21 cellular contexts compared by ENCODE assay signal in the genomic region with DNA sequence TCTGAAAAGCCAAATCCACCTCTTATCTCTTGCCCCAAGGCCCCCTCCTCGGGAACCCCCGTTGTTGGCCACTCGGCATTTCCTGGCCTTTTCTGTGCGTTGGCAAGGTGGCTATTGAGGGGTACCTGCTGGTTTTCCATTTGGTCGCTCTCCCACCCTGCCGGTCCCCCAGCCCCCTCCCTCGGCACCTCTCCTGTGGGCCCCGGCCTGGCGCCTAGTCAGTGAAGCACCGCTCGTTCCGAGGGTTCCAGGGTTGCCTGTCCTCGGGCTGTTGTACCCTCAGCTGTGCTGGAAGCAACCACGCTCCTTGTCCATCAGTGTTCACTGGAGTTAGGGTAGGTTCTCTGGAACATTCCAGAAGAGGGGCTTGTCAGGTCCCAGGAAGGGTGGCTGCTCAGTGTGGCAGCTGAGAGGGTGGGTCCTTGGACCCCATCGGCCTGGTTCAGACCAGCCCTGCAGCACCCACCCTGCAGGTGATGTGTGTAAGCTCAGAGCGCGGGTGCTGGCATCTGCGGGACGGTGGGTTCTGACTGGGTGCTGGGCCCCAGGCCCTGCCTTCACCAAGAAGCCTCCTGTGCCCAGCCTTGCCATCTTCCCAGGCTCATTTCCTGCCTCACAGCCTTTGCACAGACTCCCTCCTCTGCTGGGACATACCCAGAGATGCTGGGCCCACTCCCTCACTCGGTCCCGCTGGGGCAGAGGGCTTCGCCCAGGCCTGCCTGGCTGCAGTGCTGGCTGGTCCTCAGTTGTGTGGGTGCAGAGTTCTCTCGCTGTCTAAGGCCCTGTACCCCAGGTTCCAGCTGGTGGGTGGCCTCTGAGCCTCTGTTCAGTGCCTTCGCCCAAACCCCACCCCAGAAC. TPM values are rescaled to one million over a fixed set of nuclear protein-coding genes. Genes with fewer than 3 reads are reported as not detected.
A peak's percentile ranks its signal among the peaks of the same experiment; 100 is the strongest.
DNase-seq lines count a peak whose midpoint lies in the region; ATAC-seq, FAIRE-seq and TF ChIP-seq lines count a peak whose summit lies in the region.
"Had no signal": no experiment of that assay in that cellular context is flagged by ENCODE, and none has a peak within 500 bp of the region (broad histone marks: within the 10 kb centered on the region; RNA-seq: fewer than 3 reads in every experiment).

No MANE protein-coding gene starts in this region.

- H3K36me3 ChIP-seq in HUES6 (ENCODE audit: control insufficient read depth, insufficient read depth, low read length) (peaks cover 27% of the 10 kb centered on the region), osteoblast (ENCODE audit: insufficient read depth, low read length) (peaks cover 12% of the 10 kb centered on the region), sigmoid colon (peaks cover 11 to 39% (median 25%) of the 10 kb centered on the region in 4 donors)
- H3K36me3 ChIP-seq: SJCRH30 had no signal

- H3K4me2 ChIP-seq in osteoblast (ENCODE audit: insufficient read depth, low read length) = no peak overlapping the region

- no peak for TF ChIP-seq POLR2A in GM12892 (IDR thresholded peaks at IDR 0.05; ENCODE audit: low read depth, low read length)
- no peak for TF ChIP-seq POLR2A in sigmoid colon (IDR thresholded peaks at IDR 0.05)

- H3K4me1 ChIP-seq in HUES6 (ENCODE audit: control insufficient read depth, insufficient read depth, low read length) (peaks cover 21% of the 10 kb centered on the region), osteoblast (ENCODE audit: insufficient read depth, low read length) (no peaks in the 10 kb centered on the region), sigmoid colon (peaks cover 0 to 22% (median 21%) of the 10 kb centered on the region in 4 donors)

- peaks cover 22% of the 10 kb centered on the region for H4K20me1 ChIP-seq in osteoblast (ENCODE audit: insufficient read depth, low read length)

- H3K27me3 ChIP-seq in HUES6 (ENCODE audit: control insufficient read depth, insufficient read depth, low read length) = no peaks in the 10 kb centered on the region
- H3K27me3 ChIP-seq in osteoblast (ENCODE audit: insufficient read depth, low read length) = no peaks in the 10 kb centered on the region
- H3K27me3 ChIP-seq in sigmoid colon = no peaks in the 10 kb centered on the region
- H3K27me3 ChIP-seq: SJCRH30 had no signal

- no peak overlapping the region for H3K9ac ChIP-seq in HUES6 (ENCODE audit: low read length)

- TF ChIP-seq EP300 in sigmoid colon (IDR thresholded peaks at IDR 0.05) = no peak

- intact Hi-C loops in sigmoid colon (cut with DNase I) = no loop called here

- WGBS in sigmoid colon, 2 donors = 96 to 97% methylated on average over 24 of the region's 24 CpGs

- peaks cover 48% of the 10 kb centered on the region for H3K79me2 ChIP-seq in osteoblast (ENCODE audit: insufficient read depth, low read length)

- H2AFZ ChIP-seq in osteoblast (ENCODE audit: low read length) = no peak overlapping the region

- no peak for FAIRE-seq in GM12892 (lab: Jason Lieb, UNC)
- FAIRE-seq: GM12878, GM18507 had no signal

- TF ChIP-seq CTCF in osteoblast (IDR thresholded peaks at IDR 0.05; ENCODE audit: extremely low read depth, low read depth, low read length) = no peak
- TF ChIP-seq CTCF in sigmoid colon (IDR thresholded peaks at IDR 0.05) = no peak

- H3K4me3 ChIP-seq in HUES6 (ENCODE audit: low read depth, low read length) (no peak overlapping the region), osteoblast (ENCODE audit: insufficient read depth, low read length) (no peak overlapping the region), sigmoid colon (no peak overlapping the region)
- H3K4me3 ChIP-seq: GM12878, SJCRH30 had no signal

- H3K27ac ChIP-seq in HUES6 (ENCODE audit: low read depth, low read length) (peak overlapping the region; percentile 25; the same call in 1 of the 2 replicates), caudate nucleus (ENCODE audit: low read depth, low read length) (peak overlapping the region; percentile 21), osteoblast (ENCODE audit: low read depth, low read length) (no peak overlapping the region), sigmoid colon (no peak overlapping the region)
- H3K27ac ChIP-seq: SJCRH30 had no signal

- H3K9me3 ChIP-seq in HUES6 (ENCODE audit: control insufficient read depth, insufficient read depth, low read depth, low read length) (no peaks in the 10 kb centered on the region), osteoblast (ENCODE audit: low read depth, low read length) (no peaks in the 10 kb centered on the region), sigmoid colon (no peaks in the 10 kb centered on the region)
- H3K9me3 ChIP-seq: SJCRH30 had no signal

- ATAC-seq in HG03108 (IDR thresholded peaks at IDR 0.05; ENCODE audit: unreplicated experiment) = no peak
- ATAC-seq: GM12878, Panc1 had no signal

- peak; percentile 18 for DNase-seq in GM12892 (ENCODE audit: insufficient read length)
- DNase-seq in caudate nucleus (lab: John Stamatoyannopoulos, UW) = no peak
- DNase-seq in osteoblast (ENCODE audit: insufficient read length, low spot score, missing footprints) = peak; percentile 81
- DNase-seq in cortex of kidney (lab: John Stamatoyannopoulos, UW) = no peak
- no peak for DNase-seq in sigmoid colon
- DNase-seq: CD4-positive, alpha-beta T cell; COR-L47; DMS79 treated with DMSO at 0.1 percent for 48 hours; KBM-7; NCI-H1105; NCI-H146; NCI-H2029; NCI-H226; NCI-H510A treated with DMSO at 0.1 percent for 48 hours; NCI-H748 treated with DMSO at 0.1 percent for 48 hours; SJCRH30 had no signal

RNA-seq across cellular contexts. Expression of a gene that starts 21.3 kb away (rescaled TPM):
- polyA plus RNA-seq in GM12892 (2012; ENCODE audit: missing spikeins) = 0.11 TPM
- total RNA-seq in osteoblast = 0.29 TPM in 1 of 2 replicates, not detected in the other
- under 1 TPM in 1 of 4 donors, not detected in 3; 0.83 TPM for total RNA-seq in sigmoid colon
- polyA plus RNA-seq in sigmoid colon = under 1 TPM in 1 of 3 donors, not detected in 2; 0.12 TPM
- total RNA-seq: SJCRH30 had no signal

RNA-seq across cellular contexts. Expression of a gene that starts 38.5 kb away (rescaled TPM):
- polyA plus RNA-seq in GM12892 (2012; ENCODE audit: missing spikeins) = 41.1 TPM
- 13.8 and 17.4 TPM in 2 replicates for total RNA-seq in osteoblast
- 10 to 100 TPM; 15.1 to 36.4 (median 27.2) TPM for total RNA-seq in sigmoid colon
- polyA plus RNA-seq in sigmoid colon = 10 to 100 TPM; 50.3 to 67.5 (median 66.1) TPM

RNA-seq across cellular contexts. Expression of a gene that starts 39.1 kb away (rescaled TPM):
- polyA plus RNA-seq in GM12892 (2012; ENCODE audit: missing spikeins) = 3.3 TPM
- total RNA-seq in osteoblast (7.2 and 10.0 TPM in 2 replicates), sigmoid colon (10 to 100 TPM in 1 of 4 donors, 1 to 10 TPM in 3; 6.1 to 10.9 (median 7.8) TPM)
- polyA plus RNA-seq in sigmoid colon = 1 to 10 TPM; 2.8 to 7.0 (median 3.0) TPM

RNA-seq across cellular contexts. Expression of a gene that starts 46.5 kb away (rescaled TPM):
- polyA plus RNA-seq in GM12892 (2012; ENCODE audit: missing spikeins) = 6.2 TPM
- total RNA-seq in osteoblast = 43.9 and 53.6 TPM in 2 replicates
- 10 to 100 TPM; 17.8 to 23.2 (median 19.9) TPM for total RNA-seq in sigmoid colon
- polyA plus RNA-seq in sigmoid colon = 10 to 100 TPM; 21.6 to 32.5 (median 22.4) TPM

Comparison
In these comparisons a context has a peak if more than half of its experiments do, and no peak if none do; other contexts are left out.
1. DNase-seq: peak in GM12892 (single experiment) and osteoblast (single experiment); none in caudate nucleus (0 of 61), cortex of kidney (single experiment) and sigmoid colon (single experiment).
2. H3K27ac ChIP-seq: peak in HUES6 (single experiment) and caudate nucleus (single experiment); none in osteoblast (single experiment) and sigmoid colon (0 of 4).